ENCODE assay signal across 20 cellular contexts in the genomic region with DNA sequence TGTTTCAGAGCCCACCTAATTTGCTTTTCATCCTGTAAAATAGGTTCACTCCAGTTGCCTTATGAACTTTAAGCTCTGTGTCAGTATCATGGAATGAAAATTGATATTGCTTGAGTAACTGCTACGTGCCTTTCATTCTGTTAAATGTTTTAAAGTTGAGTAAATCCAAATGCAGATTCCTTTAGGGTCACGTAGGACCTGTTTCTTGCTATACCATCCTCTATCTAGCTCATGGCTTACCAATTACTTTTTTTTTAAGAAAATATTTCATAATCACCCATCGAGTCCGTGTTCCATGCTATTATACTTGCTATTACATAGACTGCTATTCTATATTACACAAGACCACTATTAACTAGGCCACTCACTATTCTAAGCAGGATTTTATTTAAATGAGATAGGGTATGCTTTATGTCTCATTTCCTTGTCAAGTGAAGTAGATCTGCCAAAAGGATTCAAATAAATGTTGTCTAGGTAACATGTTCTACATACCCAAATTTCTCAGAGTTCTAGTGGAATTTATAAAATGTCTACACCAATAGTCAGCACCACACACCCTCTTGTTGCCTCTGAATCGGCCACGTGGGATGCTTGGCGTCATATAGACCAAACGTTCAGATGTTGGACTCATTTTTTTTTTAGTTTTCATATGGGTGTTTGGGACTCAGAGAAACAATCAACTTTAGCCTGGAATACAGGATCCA. TPM values are rescaled to one million over a fixed set of nuclear protein-coding genes. Genes with fewer than 3 reads are reported as not detected.
"Had no signal": no experiment of that assay in that cellular context is flagged by ENCODE, and none has a peak within 500 bp of the region (broad histone marks: within the 10 kb centered on the region; RNA-seq: fewer than 3 reads in every experiment).

No MANE protein-coding gene starts in this region.

- H3K4me1 ChIP-seq: ascending aorta, breast epithelium, right atrium auricular region had no signal

- H3K4me3 ChIP-seq: ascending aorta, breast epithelium, right atrium auricular region had no signal

- DNase-seq: activated B cell treated with CpG ODN at 0.5 μM for 24 hours; activated CD4-positive, alpha-beta T cell treated with anti-CD3 and anti-CD28 coated beads for 48 hours; activated CD8-positive, alpha-beta memory T cell treated with anti-CD3 and anti-CD28 coated beads for 24 hours; activated naive CD8-positive, alpha-beta T cell treated with anti-CD3 and anti-CD28 coated beads, Interleukin-2, amount 10 ng/mL, durations not matched to agents 7 days and 5 days; cerebellar nuclear complex; effector memory CD8-positive, alpha-beta T cell; hippocampal formation; mesenchymal stem cell; naive thymus-derived CD8-positive, alpha-beta T cell; small intestine; stimulated activated CD4-positive, alpha-beta T cell treated with anti-CD3 and anti-CD28 coated beads, Interleukin-4, amount 100 ng/mL, for 24 hours; stimulated activated naive CD4-positive, alpha-beta T cell; substantia nigra had no signal

- H3K9me3 ChIP-seq: ascending aorta, breast epithelium, right atrium auricular region had no signal

- H3K27me3 ChIP-seq: ascending aorta, breast epithelium, right atrium auricular region had no signal

- H3K36me3 ChIP-seq: ascending aorta, breast epithelium, right atrium auricular region had no signal

- ATAC-seq: effector memory CD8-positive, alpha-beta T cell; naive thymus-derived CD8-positive, alpha-beta T cell had no signal

- H3K27ac ChIP-seq: ascending aorta, breast epithelium, right atrium auricular region had no signal

RNA-seq across cellular contexts. Expression of a gene that starts 11.9 kb away (rescaled TPM):
- total RNA-seq: activated B cell treated with CpG ODN at 0.5 μM for 24 hours; activated naive CD8-positive, alpha-beta T cell treated with anti-CD3 and anti-CD28 coated beads, Interleukin-2, amount 10 ng/mL, durations not matched to agents 7 days and 5 days; activated T-helper 1 cell treated with anti-CD3 and anti-CD28 coated beads, Interleukin-12 subunit alpha, Interleukin-12 subunit beta, Interleukin-2, Interleukin-4 antibody, amounts not matched to agents 30 ng/mL and 10 ng/mL and 1 ng/mL, durations not matched to agents 14 hours and 24 hours and 36 hours; ascending aorta; epithelial cell of proximal tubule; liver; naive thymus-derived CD8-positive, alpha-beta T cell; T-helper 2 cell treated with Interferon-gamma antibody and Interleukin-4, amounts not matched to agents 100 ng/mL and 5 ng/mL, for 36 hours had no signal
- polyA plus RNA-seq: liver; naive thymus-derived CD8-positive, alpha-beta T cell had no signal
